Comparison of ENCODE assay signal across 12 cellular contexts in the genomic region with DNA sequence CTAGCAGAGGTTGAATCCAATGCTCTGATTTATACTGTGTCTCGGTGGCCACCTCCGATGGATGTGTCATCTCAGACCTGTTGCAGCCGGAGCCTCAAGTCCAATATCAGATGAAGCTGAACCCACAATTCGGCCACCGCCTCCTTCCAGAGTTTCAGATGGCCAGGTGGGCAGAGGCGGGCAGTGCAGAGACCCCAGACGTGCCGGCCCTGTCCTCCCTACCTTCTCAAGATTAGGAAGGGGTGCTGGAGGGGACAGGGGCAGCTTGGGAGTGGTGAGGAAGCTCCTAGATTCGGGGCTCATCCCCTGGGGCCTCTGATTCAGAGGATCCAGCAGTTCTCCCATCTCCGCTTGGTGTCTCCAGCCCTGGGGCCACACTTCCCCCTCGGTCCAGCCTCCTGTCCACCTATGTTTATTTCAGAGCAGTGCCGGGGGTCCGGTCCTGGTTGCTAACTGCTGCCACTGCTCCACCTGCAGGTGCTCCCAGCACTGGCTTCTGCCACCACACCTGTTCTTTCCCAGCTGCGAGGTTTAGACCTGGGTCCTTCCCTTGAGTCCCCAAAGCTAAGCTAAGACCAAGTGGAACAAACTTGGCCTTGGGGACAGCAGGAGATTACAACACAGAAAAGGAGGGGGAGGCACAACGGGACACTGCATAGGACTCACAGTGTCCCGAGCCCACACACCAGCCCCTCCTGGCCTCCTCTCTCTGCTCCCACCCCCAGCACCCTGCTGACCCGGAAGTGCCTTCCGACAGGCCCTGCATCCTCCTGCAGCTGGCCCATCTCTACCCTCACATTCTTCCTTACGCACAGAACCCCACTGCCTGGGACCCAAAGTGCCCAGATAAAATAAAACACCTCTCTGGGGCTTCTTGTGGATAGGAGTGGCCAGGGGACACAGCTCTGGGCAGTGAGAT.
DNase-seq lines count a peak whose midpoint lies in the region; ATAC-seq, FAIRE-seq and TF ChIP-seq lines count a peak whose summit lies in the region.
"Had no signal": no experiment of that assay in that cellular context is flagged by ENCODE, and none has a peak within 500 bp of the region (broad histone marks: within the 10 kb centered on the region; RNA-seq: fewer than 3 reads in every experiment).

No MANE protein-coding gene starts in this region.

- H3K27me3 ChIP-seq in Loucy (ENCODE audit: insufficient read depth, low read length, poor library complexity, severe bottlenecking) (no peaks in the 10 kb centered on the region), body of pancreas (no peaks in the 10 kb centered on the region), pancreas (no peaks in the 10 kb centered on the region)

- H3K79me2 ChIP-seq in Loucy (ENCODE audit: insufficient read depth, low read length) = no peaks in the 10 kb centered on the region

- H3K27ac ChIP-seq in body of pancreas = peak overlapping the region; percentile 59 to 79 (median 68)
- H3K27ac ChIP-seq in pancreas = peak overlapping the region; percentile 49 to 62 (median 54)
- H3K27ac ChIP-seq: epithelial cell of prostate had no signal

- intact Hi-C loops in body of pancreas (cut with DNase I) = no loop called here
- intact Hi-C loops in pancreas (cut with DNase I) = no loop called here

- H3K36me3 ChIP-seq in Loucy (ENCODE audit: insufficient read depth, low read length) = no peaks in the 10 kb centered on the region
- no peaks in the 10 kb centered on the region for H3K36me3 ChIP-seq in body of pancreas (replicated peaks in 1 of 2; ENCODE audit: insufficient read depth in 1 of 2, low read depth in 2 of 2)
- H3K36me3 ChIP-seq in pancreas = no peaks in the 10 kb centered on the region

- H3K9me3 ChIP-seq in Loucy (ENCODE audit: insufficient read depth, low read depth, low read length) = no peaks in the 10 kb centered on the region
- no peaks in the 10 kb centered on the region for H3K9me3 ChIP-seq in body of pancreas
- H3K9me3 ChIP-seq in pancreas = no peaks in the 10 kb centered on the region

- no peak overlapping the region for H2AFZ ChIP-seq in Loucy (ENCODE audit: low read length)

- no peak for FAIRE-seq in pancreas (lab: Jason Lieb, UNC)

- H3K36me3 Mint-ChIP-seq in activated CD8-positive, alpha-beta memory T cell treated with anti-CD3 and anti-CD28 coated beads, Interleukin-2, amount 10 ng/mL, durations not matched to agents 7 days and 5 days = no peaks in the 10 kb centered on the region

- peak in 1 of 3 donors; percentile 66 for TF ChIP-seq POLR2A in body of pancreas (IDR thresholded peaks at IDR 0.05)

- H3K27me3 Mint-ChIP-seq in activated CD8-positive, alpha-beta memory T cell treated with anti-CD3 and anti-CD28 coated beads, Interleukin-2, amount 10 ng/mL, durations not matched to agents 7 days and 5 days = peaks cover 40% of the 10 kb centered on the region

- DNase-seq in activated CD8-positive, alpha-beta memory T cell treated with anti-CD3 and anti-CD28 coated beads, Interleukin-2, amount 10 ng/mL, durations not matched to agents 7 days and 5 days = no peak
- no peak for DNase-seq in activated CD8-positive, alpha-beta memory T cell treated with anti-CD3 and anti-CD28 coated beads, Interleukin-2, amount 50 U/mL, for 48 hours
- DNase-seq in body of pancreas (peak; percentile 57 to 89 (median 79)), pancreas (peak in 5 of 6 donors; percentile 61 to 87 (median 71)), NCI-H2196 treated with DMSO at 0.1 percent for 48 hours (lab: John Stamatoyannopoulos, UW; ENCODE audit: unreplicated experiment) (no peak), SIG-M5 (lab: John Stamatoyannopoulos, UW) (no peak)
- DNase-seq: activated CD4-positive, alpha-beta T cell treated with anti-CD3 and anti-CD28 coated beads, Interleukin-2, amount 50 U/mL, for 4 hours; NCI-H226; stimulated activated naive CD4-positive, alpha-beta T cell had no signal

- H3K4me2 ChIP-seq in Loucy (ENCODE audit: low read depth, low read length, poor library complexity, severe bottlenecking) = peak overlapping the region; percentile 97

- TF ChIP-seq CTCF in Loucy (conservative IDR thresholded peaks at IDR 0.05; ENCODE audit: low read length) = no peak
- peak in 4 of 7 experiments; percentile 16 to 39 (median 26) for TF ChIP-seq CTCF in body of pancreas (IDR thresholded peaks at IDR 0.05)
- no peak for TF ChIP-seq CTCF in pancreas (IDR thresholded peaks at IDR 0.05)

- 29 to 35% methylated on average over 10 to 19 of the region's 19 CpGs for WGBS in body of pancreas, 2 donors
- 41 to 45% methylated on average over 19 of the region's 19 CpGs for WGBS in pancreas, 2 donors

- no peak overlapping the region for H3K27ac Mint-ChIP-seq in activated CD8-positive, alpha-beta memory T cell treated with anti-CD3 and anti-CD28 coated beads, Interleukin-2, amount 10 ng/mL, durations not matched to agents 7 days and 5 days

- no peaks in the 10 kb centered on the region for H4K20me1 ChIP-seq in Loucy (ENCODE audit: insufficient read depth, low read length, poor library complexity, severe bottlenecking)

- CTCF ChIA-PET in activated CD8-positive, alpha-beta memory T cell treated with anti-CD3 and anti-CD28 coated beads, Interleukin-2, amount 10 ng/mL, durations not matched to agents 7 days and 5 days (lab: Charles Lee) = interaction anchor here (1.0 kb wide), 1 partner anchor 25 kb away, joined by 3 read pairs; no protein-coding TSS in a partner anchor

- no peaks in the 10 kb centered on the region for H3F3A ChIP-seq in Loucy (ENCODE audit: low read depth)

- H3K4me1 ChIP-seq in Loucy (ENCODE audit: insufficient read depth, low read length, poor library complexity, severe bottlenecking) (peaks cover 24% of the 10 kb centered on the region), body of pancreas (peaks cover 48% of the 10 kb centered on the region), pancreas (peaks cover 21 to 30% (median 24%) of the 10 kb centered on the region in 3 donors)

- peak overlapping the region; percentile 86 for H3K9ac ChIP-seq in Loucy (ENCODE audit: low read depth, low read length, poor library complexity, severe bottlenecking)

- H3K4me1 Mint-ChIP-seq in activated CD8-positive, alpha-beta memory T cell treated with anti-CD3 and anti-CD28 coated beads, Interleukin-2, amount 10 ng/mL, durations not matched to agents 7 days and 5 days = peaks cover 9% of the 10 kb centered on the region

- no peak for ATAC-seq in activated CD8-positive, alpha-beta memory T cell treated with anti-CD3 and anti-CD28 coated beads, Interleukin-2, amount 10 ng/mL, durations not matched to agents 7 days and 5 days
- no peak for ATAC-seq in body of pancreas
- ATAC-seq in pancreas = peak; percentile 8 to 40 (median 28)
- ATAC-seq in HG03565 (IDR thresholded peaks at IDR 0.05; ENCODE audit: unreplicated experiment) = no peak

- no peaks in the 10 kb centered on the region for H3K9me2 ChIP-seq in Loucy (replicated peaks; ENCODE audit: low read depth, low read length)

- peak overlapping the region; percentile 91 for H3K4me3 Mint-ChIP-seq in activated CD8-positive, alpha-beta memory T cell treated with anti-CD3 and anti-CD28 coated beads, Interleukin-2, amount 10 ng/mL, durations not matched to agents 7 days and 5 days

- peak overlapping the region; percentile 84 for H3K4me3 ChIP-seq in Loucy (ENCODE audit: low read length, poor library complexity, severe bottlenecking)
- H3K4me3 ChIP-seq in body of pancreas = no peak overlapping the region
- H3K4me3 ChIP-seq in pancreas = peak overlapping the region in 2 of 4 donors; percentile 61 to 69

- H3K9me3 Mint-ChIP-seq in activated CD8-positive, alpha-beta memory T cell treated with anti-CD3 and anti-CD28 coated beads, Interleukin-2, amount 10 ng/mL, durations not matched to agents 7 days and 5 days (ENCODE audit: low read depth) = no peaks in the 10 kb centered on the region

Comparison
In these comparisons a context has a peak if more than half of its experiments do, and no peak if none do; other contexts are left out.
1. ATAC-seq: peak in pancreas (4 of 4); none in activated CD8-positive, alpha-beta memory T cell treated with anti-CD3 and anti-CD28 coated beads, Interleukin-2, amount 10 ng/mL, durations not matched to agents 7 days and 5 days (single experiment), body of pancreas (single experiment) and HG03565 (single experiment).
2. DNase-seq: peak in body of pancreas (4 of 4) and pancreas (5 of 6); none in activated CD8-positive, alpha-beta memory T cell treated with anti-CD3 and anti-CD28 coated beads, Interleukin-2, amount 10 ng/mL, durations not matched to agents 7 days and 5 days (single experiment), activated CD8-positive, alpha-beta memory T cell treated with anti-CD3 and anti-CD28 coated beads, Interleukin-2, amount 50 U/mL, for 48 hours (single experiment), NCI-H2196 treated with DMSO at 0.1 percent for 48 hours (single experiment) and SIG-M5 (single experiment).
3. CTCF ChIP-seq: peak in body of pancreas (4 of 7); none in Loucy (single experiment) and pancreas (0 of 4).